17 cellular contexts compared by ENCODE assay signal in genomic region chr9:36946653-36947052, GRCh38.
DNase-seq lines count a peak whose midpoint lies in the region; ATAC-seq and TF ChIP-seq lines count a peak whose summit lies in the region.
"Had no signal": no experiment of that assay in that cellular context is flagged by ENCODE, and none has a peak within 500 bp of the region (broad histone marks: within the 10 kb centered on the region; RNA-seq: fewer than 3 reads in every experiment).

No MANE protein-coding gene starts in this region.

- H3K4me3 ChIP-seq in AG09309 (ENCODE audit: control insufficient read depth, low read depth, low read length), result no peak overlapping the region
- H3K4me3 ChIP-seq: vagina had no signal

- DNase-seq in AG09309 (ENCODE audit: low read depth) (peak; percentile 34), HEK293T (ENCODE audit: extremely low spot score) (no peak), astrocyte of the hippocampus (ENCODE audit: low read depth, low spot score) (peak; percentile 69), memory B cell (ENCODE audit: low spot score in 2 of 2) (no peak), NCI-H2227 treated with DMSO at 0.1 percent for 48 hours (lab: John Stamatoyannopoulos, UW) (no peak), GDM1 (lab: John Stamatoyannopoulos, UW) (no peak), occipital lobe (lab: John Stamatoyannopoulos, UW) (no peak)
- DNase-seq: activated naive CD4-positive, alpha-beta T cell treated with anti-CD3 and anti-CD28 coated beads, Interleukin-2, amount 10 ng/mL, durations not matched to agents 7 days and 5 days; AML-193; Karpas-422; natural killer cell; NCI-H187 treated with DMSO at 0.1 percent for 48 hours; NCI-H524; retina; WERI-Rb-1 had no signal

- CTCF ChIA-PET in HEK293T (lab: Yijun Ruan, JAX), result no interaction called here

- H3K27me3 Mint-ChIP-seq in memory B cell, result no peaks in the 10 kb centered on the region

- no peaks in the 10 kb centered on the region for H3K9me3 Mint-ChIP-seq in memory B cell
- H3K9me3 Mint-ChIP-seq: activated naive CD4-positive, alpha-beta T cell treated with anti-CD3 and anti-CD28 coated beads, Interleukin-2, amount 10 ng/mL, durations not matched to agents 7 days and 5 days; natural killer cell had no signal

- peaks cover 28% of the 10 kb centered on the region for H3K36me3 Mint-ChIP-seq in memory B cell
- H3K36me3 Mint-ChIP-seq: activated naive CD4-positive, alpha-beta T cell treated with anti-CD3 and anti-CD28 coated beads, Interleukin-2, amount 10 ng/mL, durations not matched to agents 7 days and 5 days; natural killer cell had no signal

- ATAC-seq in memory B cell (ENCODE audit: low read depth), result no peak
- no peak for ATAC-seq in HG03045 (IDR thresholded peaks at IDR 0.05; ENCODE audit: unreplicated experiment)
- ATAC-seq: natural killer cell had no signal

- no peak overlapping the region for H3K4me3 Mint-ChIP-seq in memory B cell
- H3K4me3 Mint-ChIP-seq: activated naive CD4-positive, alpha-beta T cell treated with anti-CD3 and anti-CD28 coated beads, Interleukin-2, amount 10 ng/mL, durations not matched to agents 7 days and 5 days; natural killer cell had no signal

- H3K4me1 Mint-ChIP-seq in memory B cell, result peaks cover 42% of the 10 kb centered on the region
- H3K4me1 Mint-ChIP-seq: activated naive CD4-positive, alpha-beta T cell treated with anti-CD3 and anti-CD28 coated beads, Interleukin-2, amount 10 ng/mL, durations not matched to agents 7 days and 5 days; natural killer cell had no signal

- H3K27ac Mint-ChIP-seq in memory B cell, result peak overlapping the region; percentile 63
- H3K27ac Mint-ChIP-seq: activated naive CD4-positive, alpha-beta T cell treated with anti-CD3 and anti-CD28 coated beads, Interleukin-2, amount 10 ng/mL, durations not matched to agents 7 days and 5 days; natural killer cell had no signal

- no peak for TF ChIP-seq CTCF in AG09309 (IDR thresholded peaks at IDR 0.05; ENCODE audit: control insufficient read depth, insufficient read depth, low read depth, low read length, missing control alignments)

- POLR2A ChIA-PET in HEK293T (lab: Yijun Ruan, JAX), result no interaction called here

TF ChIP-seq in HEK293T, 16 proteins besides CTCF, POLR2A, EP300 and RAD21:
- TF ChIP-seq ZNF384 (IDR thresholded peaks at IDR 0.05) (no peak), L3MBTL2 (conservative IDR thresholded peaks at IDR 0.05) (0 out of 2 replicates have a peak, but pooled peaks have one; percentile 20)

Comparison
In these comparisons a context has a peak if more than half of its experiments do, and no peak if none do; other contexts are left out.
1. DNase-seq: peak in AG09309 (single experiment) and astrocyte of the hippocampus (single experiment); none in HEK293T (single experiment), memory B cell (0 of 2), NCI-H2227 treated with DMSO at 0.1 percent for 48 hours (single experiment), GDM1 (single experiment) and occipital lobe (single experiment).